1 cellular context compared by ENCODE assay signal in the genomic region with DNA sequence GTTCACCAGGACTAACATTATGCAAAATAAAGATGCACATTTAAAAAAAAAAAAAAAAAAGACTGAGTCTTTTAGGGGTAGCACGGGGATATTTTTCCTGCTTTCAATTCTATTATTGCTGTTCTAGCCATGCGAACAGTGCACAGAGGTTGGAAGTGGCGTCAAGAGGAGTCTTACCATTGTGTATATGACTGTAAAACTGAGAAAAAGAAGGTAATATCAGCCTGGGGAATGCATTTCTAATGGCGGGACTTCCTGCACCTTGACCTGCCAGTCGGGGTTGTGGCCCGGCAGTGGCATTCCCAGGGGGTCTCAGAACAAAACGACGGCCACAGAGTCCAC.
TF ChIP-seq lines count a peak whose summit lies in the region.

No MANE protein-coding gene starts in this region.

TF ChIP-seq in liver, 16 proteins besides CTCF, POLR2A, EP300 and RAD21 (continued from another document):
- TF ChIP-seq, protein P1, sequence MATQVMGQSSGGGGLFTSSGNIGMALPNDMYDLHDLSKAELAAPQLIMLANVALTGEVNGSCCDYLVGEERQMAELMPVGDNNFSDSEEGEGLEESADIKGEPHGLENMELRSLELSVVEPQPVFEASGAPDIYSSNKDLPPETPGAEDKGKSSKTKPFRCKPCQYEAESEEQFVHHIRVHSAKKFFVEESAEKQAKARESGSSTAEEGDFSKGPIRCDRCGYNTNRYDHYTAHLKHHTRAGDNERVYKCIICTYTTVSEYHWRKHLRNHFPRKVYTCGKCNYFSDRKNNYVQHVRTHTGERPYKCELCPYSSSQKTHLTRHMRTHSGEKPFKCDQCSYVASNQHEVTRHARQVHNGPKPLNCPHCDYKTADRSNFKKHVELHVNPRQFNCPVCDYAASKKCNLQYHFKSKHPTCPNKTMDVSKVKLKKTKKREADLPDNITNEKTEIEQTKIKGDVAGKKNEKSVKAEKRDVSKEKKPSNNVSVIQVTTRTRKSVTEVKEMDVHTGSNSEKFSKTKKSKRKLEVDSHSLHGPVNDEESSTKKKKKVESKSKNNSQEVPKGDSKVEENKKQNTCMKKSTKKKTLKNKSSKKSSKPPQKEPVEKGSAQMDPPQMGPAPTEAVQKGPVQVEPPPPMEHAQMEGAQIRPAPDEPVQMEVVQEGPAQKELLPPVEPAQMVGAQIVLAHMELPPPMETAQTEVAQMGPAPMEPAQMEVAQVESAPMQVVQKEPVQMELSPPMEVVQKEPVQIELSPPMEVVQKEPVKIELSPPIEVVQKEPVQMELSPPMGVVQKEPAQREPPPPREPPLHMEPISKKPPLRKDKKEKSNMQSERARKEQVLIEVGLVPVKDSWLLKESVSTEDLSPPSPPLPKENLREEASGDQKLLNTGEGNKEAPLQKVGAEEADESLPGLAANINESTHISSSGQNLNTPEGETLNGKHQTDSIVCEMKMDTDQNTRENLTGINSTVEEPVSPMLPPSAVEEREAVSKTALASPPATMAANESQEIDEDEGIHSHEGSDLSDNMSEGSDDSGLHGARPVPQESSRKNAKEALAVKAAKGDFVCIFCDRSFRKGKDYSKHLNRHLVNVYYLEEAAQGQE (IDR thresholded peaks at IDR 0.05), result no peak
- no peak for TF ChIP-seq HNF4G (IDR thresholded peaks at IDR 0.05)
